Comparison of ENCODE assay signal across 1 cellular context in genomic region chr16:23181506-23181905, GRCh38.
TF ChIP-seq lines count a peak whose summit lies in the region.

No MANE protein-coding gene starts in this region.

TF ChIP-seq in HepG2, 621 proteins besides CTCF, POLR2A, EP300 and RAD21:
- TF ChIP-seq MYC (CRISPR knock-in tag; IDR thresholded peaks at IDR 0.05; ENCODE audit: borderline replicate concordance) (no peak), ZNF512 (CRISPR knock-in tag; IDR thresholded peaks at IDR 0.05) (peak; percentile 81; the same call in 1 of the 2 replicates)
